In the genomic region with DNA sequence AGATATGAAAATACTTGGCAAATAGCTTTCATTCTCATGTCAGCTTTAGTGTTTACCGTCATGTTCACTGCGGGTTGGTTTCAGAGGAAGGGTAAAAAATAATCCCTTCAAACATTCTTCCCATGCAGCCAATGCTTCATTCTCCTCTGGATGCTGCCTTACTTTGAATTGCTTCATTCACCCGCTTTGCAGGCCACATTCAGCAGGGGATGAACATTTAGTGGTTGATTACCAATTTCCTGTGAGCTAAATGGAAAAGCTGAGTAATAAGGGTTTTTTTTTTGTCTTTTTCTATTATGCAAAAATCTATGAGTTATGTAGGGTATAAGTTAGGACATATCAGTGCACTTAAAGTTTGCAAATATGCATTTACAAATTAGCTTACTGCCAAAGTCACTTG, we compare ENCODE assay signal across 13 cellular contexts.
DNase-seq lines count a peak whose midpoint lies in the region; ATAC-seq, FAIRE-seq and TF ChIP-seq lines count a peak whose summit lies in the region.
"Had no signal": no experiment of that assay in that cellular context is flagged by ENCODE, and none has a peak within 500 bp of the region (broad histone marks: within the 10 kb centered on the region; RNA-seq: fewer than 3 reads in every experiment).

No MANE protein-coding gene starts in this region.

- H3K4me1 ChIP-seq in upper lobe of left lung = peaks cover 0 to 3% (median 0%) of the 10 kb centered on the region in 4 donors
- H3K4me1 ChIP-seq: left lung, tibial artery had no signal

- H3K27me3 ChIP-seq in upper lobe of left lung = no peaks in the 10 kb centered on the region
- H3K27me3 ChIP-seq: left lung, tibial artery had no signal

- DNase-seq in GM18507 (ENCODE audit: extremely low spot score, insufficient read length, low read depth) = no peak
- peak; percentile 28 for DNase-seq in LHCN-M2 (ENCODE audit: low read depth)
- DNase-seq in fibroblast of mammary gland (ENCODE audit: low read depth) = peak; percentile 42
- DNase-seq in NCI-H2196 treated with DMSO at 0.1 percent for 48 hours (lab: John Stamatoyannopoulos, UW; ENCODE audit: unreplicated experiment) = no peak
- DNase-seq in NCI-H1694 treated with DMSO at 0.1 percent for 48 hours (lab: John Stamatoyannopoulos, UW) = no peak
- DNase-seq in LoVo (ENCODE audit: low spot score) = no peak
- no peak for DNase-seq in upper lobe of left lung
- DNase-seq: activated CD4-positive, CD25-positive, alpha-beta regulatory T cell treated with anti-CD3 and anti-CD28 coated beads, Interleukin-2, amount 50 U/mL, for 72 hours; cortex of kidney; left lung; NCI-H510A treated with DMSO at 0.1 percent for 48 hours; tibial artery had no signal

- no peaks in the 10 kb centered on the region for H3K9me3 ChIP-seq in upper lobe of left lung
- H3K9me3 ChIP-seq: left lung, tibial artery had no signal

- peak; percentile 64 for FAIRE-seq in GM18507 (lab: Jason Lieb, UNC)

- H3K36me3 ChIP-seq in upper lobe of left lung = no peaks in the 10 kb centered on the region
- H3K36me3 ChIP-seq: left lung, tibial artery had no signal

- no peak overlapping the region for H3K27ac ChIP-seq in upper lobe of left lung
- H3K27ac ChIP-seq: left lung, tibial artery had no signal

- TF ChIP-seq EP300 in upper lobe of left lung (IDR thresholded peaks at IDR 0.05) = no peak

- no peak overlapping the region for H3K4me3 ChIP-seq in fibroblast of mammary gland (ENCODE audit: control insufficient read depth, low read depth, low read length)
- H3K4me3 ChIP-seq in upper lobe of left lung = no peak overlapping the region
- H3K4me3 ChIP-seq: left lung, tibial artery had no signal

- no peak for TF ChIP-seq POLR2A in upper lobe of left lung (IDR thresholded peaks at IDR 0.05)

- WGBS in upper lobe of left lung, 2 donors = 49 to 58% methylated on average over 3 of the region's 3 CpGs

- ATAC-seq in GM21825 (IDR thresholded peaks at IDR 0.05; ENCODE audit: unreplicated experiment) = peak; percentile 70
- no peak for ATAC-seq in upper lobe of left lung (ENCODE audit: low FRiP score in 2 of 2)
- ATAC-seq: left lung had no signal

- TF ChIP-seq CTCF in fibroblast of mammary gland (conservative IDR thresholded peaks at IDR 0.05; ENCODE audit: control insufficient read depth, insufficient read depth, low read depth, low read length) (no peak), upper lobe of left lung (IDR thresholded peaks at IDR 0.05) (no peak)

Comparison
In these comparisons a context has a peak if more than half of its experiments do, and no peak if none do; other contexts are left out.
1. DNase-seq: peak in LHCN-M2 (single experiment) and fibroblast of mammary gland (single experiment); none in GM18507 (single experiment), NCI-H2196 treated with DMSO at 0.1 percent for 48 hours (single experiment), NCI-H1694 treated with DMSO at 0.1 percent for 48 hours (single experiment), LoVo (single experiment) and upper lobe of left lung (0 of 2).